10 cellular contexts compared by ENCODE assay signal in the genomic region with DNA sequence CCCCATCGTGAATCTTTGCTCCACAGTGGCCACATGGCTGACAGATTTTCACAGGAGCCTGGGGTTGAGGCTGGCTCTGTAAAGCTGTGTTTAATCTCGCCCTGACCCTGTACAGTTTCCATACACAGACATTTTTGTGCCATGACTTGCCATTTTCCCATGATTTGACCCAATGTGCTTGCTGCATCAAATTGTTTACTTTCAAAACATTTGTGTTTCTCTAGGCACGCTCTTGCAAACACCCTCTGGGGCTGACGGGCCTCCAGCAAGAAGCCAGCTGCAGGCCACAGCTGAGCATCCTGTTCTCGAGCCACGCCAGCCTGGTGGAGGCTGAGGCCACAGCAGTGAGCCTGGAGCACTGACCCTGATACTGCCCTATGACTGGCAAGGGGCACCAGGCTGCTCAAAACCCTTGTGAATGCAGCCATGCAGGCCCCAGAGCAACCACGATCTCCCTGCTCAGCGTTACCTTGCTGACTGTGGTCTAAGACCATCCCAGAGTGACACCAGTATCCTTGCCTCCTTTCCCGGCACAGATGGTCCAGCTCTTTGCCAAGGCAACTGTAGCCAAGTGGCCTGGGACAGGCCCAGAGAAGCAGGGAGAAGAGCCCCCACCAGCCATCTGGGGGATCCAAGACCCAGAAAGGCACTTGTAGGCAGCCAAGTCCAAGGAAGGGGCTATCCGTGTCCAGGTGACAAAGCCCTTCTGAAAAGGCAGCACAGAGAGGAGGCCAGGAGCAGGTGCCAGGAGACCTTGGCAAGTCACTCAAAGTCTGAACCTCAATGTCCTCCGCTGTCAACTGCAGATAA.
DNase-seq lines count a peak whose midpoint lies in the region; ATAC-seq and TF ChIP-seq lines count a peak whose summit lies in the region.
"Had no signal": no experiment of that assay in that cellular context is flagged by ENCODE, and none has a peak within 500 bp of the region (broad histone marks: within the 10 kb centered on the region; RNA-seq: fewer than 3 reads in every experiment).

No MANE protein-coding gene starts in this region.

- ATAC-seq in HG03460 (IDR thresholded peaks at IDR 0.05; ENCODE audit: unreplicated experiment) (no peak), HG02938 (IDR thresholded peaks at IDR 0.05; ENCODE audit: unreplicated experiment) (no peak)

- no peaks in the 10 kb centered on the region for H4K20me1 ChIP-seq in hepatocyte (ENCODE audit: insufficient read depth, poor library complexity, severe bottlenecking)

- no peak overlapping the region for H3K27ac Mint-ChIP-seq in MCF 10A (ENCODE audit: low read depth, unreplicated experiment)

- no peak for TF ChIP-seq POLR2A in breast epithelium (IDR thresholded peaks at IDR 0.05)
- TF ChIP-seq POLR2A in transverse colon (IDR thresholded peaks at IDR 0.05) = no peak

- DNase-seq in MCF 10A (ENCODE audit: unreplicated experiment) (peak; percentile 77), breast epithelium (ENCODE audit: low spot score in 2 of 2) (no peak), astrocyte of the cerebellum (ENCODE audit: low read depth) (peak; percentile 28), hepatocyte (ENCODE audit: low spot score) (peak; percentile 31), transverse colon (no peak), GM03348 (ENCODE audit: low spot score) (no peak)
- DNase-seq: activated effector memory CD4-positive, alpha-beta T cell treated with Interleukin-2 at 50 U/mL for 16 hours; mesendoderm had no signal

- POLR2A ChIA-PET in MCF 10A (lab: Yijun Ruan, JAX) = no interaction called here

- no TSS peak for BruUV-seq in MCF 10A (replicated peaks; lab: Mats Ljungman, UMichigan)

- no peak overlapping the region for H2AFZ ChIP-seq in hepatocyte

- H3K27ac ChIP-seq in breast epithelium = no peak overlapping the region
- peak overlapping the region; percentile 82 for H3K27ac ChIP-seq in hepatocyte
- H3K27ac ChIP-seq in transverse colon = peak overlapping the region in 3 of 4 donors; percentile 13 to 23 (median 18)

- no peaks in the 10 kb centered on the region for H3K27me3 ChIP-seq in breast epithelium
- no peaks in the 10 kb centered on the region for H3K27me3 ChIP-seq in hepatocyte
- no peaks in the 10 kb centered on the region for H3K27me3 ChIP-seq in transverse colon

- H3K4me3 ChIP-seq in breast epithelium = no peak overlapping the region
- no peak overlapping the region for H3K4me3 ChIP-seq in astrocyte of the cerebellum (ENCODE audit: low read depth, low read length)
- H3K4me3 ChIP-seq in hepatocyte = no peak overlapping the region
- H3K4me3 ChIP-seq in transverse colon = no peak overlapping the region

- no peaks in the 10 kb centered on the region for H3K9me3 Mint-ChIP-seq in MCF 10A (ENCODE audit: unreplicated experiment)

- no peaks in the 10 kb centered on the region for H3K36me3 Mint-ChIP-seq in MCF 10A (ENCODE audit: insufficient read depth, unreplicated experiment)

- H3K27me3 Mint-ChIP-seq in MCF 10A (ENCODE audit: insufficient read depth, unreplicated experiment) = no peaks in the 10 kb centered on the region

- H3K9me3 ChIP-seq in breast epithelium = no peaks in the 10 kb centered on the region
- no peaks in the 10 kb centered on the region for H3K9me3 ChIP-seq in hepatocyte (ENCODE audit: low read depth)
- H3K9me3 ChIP-seq in transverse colon = no peaks in the 10 kb centered on the region

- TF ChIP-seq EP300 in transverse colon (IDR thresholded peaks at IDR 0.05; ENCODE audit: low read depth) = no peak

- intact Hi-C loops in MCF 10A (cut with micrococcal nuclease) (no loop called here), breast epithelium (cut with DNase I; ENCODE audit: low total_unique reads) (no loop called here), transverse colon (cut with DNase I; ENCODE audit: low total_unique reads) (no loop called here)

- WGBS in hepatocyte (ENCODE audit: low lambda C conversion rate, missing lambda C conversion rate) = 77% methylated on average over 11 of the region's 11 CpGs
- 65 to 76% methylated on average over 4 to 8 of the region's 11 CpGs for WGBS in transverse colon (ENCODE audit: low coverage in 1 of 2), 2 donors

- peaks cover 9% of the 10 kb centered on the region for H3K4me1 Mint-ChIP-seq in MCF 10A (ENCODE audit: insufficient read depth, unreplicated experiment)

- no peak overlapping the region for H3K4me2 ChIP-seq in hepatocyte

- no peaks in the 10 kb centered on the region for H3K9me2 ChIP-seq in hepatocyte (replicated peaks; ENCODE audit: insufficient read depth)

- CTCF ChIA-PET in MCF 10A (lab: Yijun Ruan, JAX) = no interaction called here

- no peaks in the 10 kb centered on the region for H3K36me3 ChIP-seq in breast epithelium
- no peaks in the 10 kb centered on the region for H3K36me3 ChIP-seq in hepatocyte (replicated peaks; ENCODE audit: insufficient read depth, low read depth)
- H3K36me3 ChIP-seq in transverse colon = no peaks in the 10 kb centered on the region

- H3K4me1 ChIP-seq in breast epithelium (no peaks in the 10 kb centered on the region), hepatocyte (ENCODE audit: insufficient read depth) (peaks cover 18% of the 10 kb centered on the region), transverse colon (no peaks in the 10 kb centered on the region)

- H3K4me3 Mint-ChIP-seq in MCF 10A (ENCODE audit: unreplicated experiment) = no peak overlapping the region

- in situ Hi-C loops in astrocyte of the cerebellum (cut with HindIII; ENCODE audit: low sequenced_read_pairs) = no loop called here
- in situ Hi-C loops in transverse colon (cut with MboI; ENCODE audit: low pct_ligation_motif_present in 1 of 4, low pct_unique_long_range_greater_than_20kb in 1 of 4, low sequenced_read_pairs in 3 of 4) = no loop called here

- TF ChIP-seq CTCF in MCF 10A (IDR thresholded peaks at IDR 0.05; ENCODE audit: unreplicated experiment) = no peak
- TF ChIP-seq CTCF in breast epithelium (IDR thresholded peaks at IDR 0.05) = no peak
- no peak for TF ChIP-seq CTCF in astrocyte of the cerebellum (IDR thresholded peaks at IDR 0.05; ENCODE audit: low read depth, low read length, missing control alignments)
- TF ChIP-seq CTCF in hepatocyte (IDR thresholded peaks at IDR 0.05; ENCODE audit: poor library complexity) = no peak
- TF ChIP-seq CTCF in transverse colon (IDR thresholded peaks at IDR 0.05) = no peak

- H3K79me2 ChIP-seq in hepatocyte = no peaks in the 10 kb centered on the region

Comparison
In these comparisons a context has a peak if more than half of its experiments do, and no peak if none do; other contexts are left out.
1. DNase-seq: peak in MCF 10A (single experiment), astrocyte of the cerebellum (single experiment) and hepatocyte (single experiment); none in breast epithelium (0 of 2), transverse colon (single experiment) and GM03348 (single experiment).
2. H3K27ac ChIP-seq: peak in hepatocyte (single experiment) and transverse colon (3 of 4); none in breast epithelium (0 of 2).